ENCODE assay signal across 1 cellular context in genomic region chr9:83959061-83959460, GRCh38.
TF ChIP-seq lines count a peak whose summit lies in the region.

No MANE protein-coding gene starts in this region.

TF ChIP-seq in HepG2, 621 proteins besides CTCF, POLR2A, EP300 and RAD21 (continued from another document and continues in another):
- TF ChIP-seq ZBTB39 (CRISPR knock-in tag; IDR thresholded peaks at IDR 0.05): no peak
- no peak for TF ChIP-seq ZNF790 (CRISPR knock-in tag; IDR thresholded peaks at IDR 0.05; ENCODE audit: borderline replicate concordance)
- TF ChIP-seq FOSL2 (CRISPR knock-in tag; IDR thresholded peaks at IDR 0.05): peak; percentile 48
- no peak for TF ChIP-seq MTA3 (CRISPR knock-in tag; IDR thresholded peaks at IDR 0.05)
- 0 out of 2 replicates have a peak, but pooled peaks have one; percentile 8 for TF ChIP-seq MAFF (IDR thresholded peaks at IDR 0.05; ENCODE audit: low read depth, low read length)
- peak; percentile 32; the same call in 1 of the 2 replicates for TF ChIP-seq YEATS4 (CRISPR knock-in tag; IDR thresholded peaks at IDR 0.05; ENCODE audit: borderline replicate concordance)
- no peak for TF ChIP-seq RXRA (CRISPR knock-in tag; IDR thresholded peaks at IDR 0.05)
- no peak for TF ChIP-seq SETDB1 (CRISPR knock-in tag; IDR thresholded peaks at IDR 0.05; ENCODE audit: borderline replicate concordance)
- TF ChIP-seq ZNF615 (CRISPR knock-in tag; IDR thresholded peaks at IDR 0.05; ENCODE audit: borderline replicate concordance): no peak
- no peak for TF ChIP-seq DR1 (CRISPR knock-in tag; IDR thresholded peaks at IDR 0.05)
- no peak for TF ChIP-seq ZNF17 (CRISPR knock-in tag; IDR thresholded peaks at IDR 0.05)
- TF ChIP-seq FOXK2 (IDR thresholded peaks at IDR 0.05): no peak
- no peak for TF ChIP-seq RFX3 (CRISPR knock-in tag; IDR thresholded peaks at IDR 0.05)
- TF ChIP-seq ZBTB20 (CRISPR knock-in tag; IDR thresholded peaks at IDR 0.05; ENCODE audit: borderline replicate concordance, low read depth): no peak
- no peak for TF ChIP-seq ZNF143 (CRISPR knock-in tag; IDR thresholded peaks at IDR 0.05)
- no peak for TF ChIP-seq SOX6 (IDR thresholded peaks at IDR 0.05)
- peak; percentile 18; the same call in 1 of the 2 replicates for TF ChIP-seq SOX6 (CRISPR knock-in tag; IDR thresholded peaks at IDR 0.05)
- no peak for TF ChIP-seq RNF2 (conservative IDR thresholded peaks at IDR 0.05; ENCODE audit: low read depth)
- peak; percentile 40; the same call in 1 of the 2 replicates for TF ChIP-seq ZFX (CRISPR knock-in tag; IDR thresholded peaks at IDR 0.05; ENCODE audit: low read depth)
- TF ChIP-seq TAF15 (IDR thresholded peaks at IDR 0.05; ENCODE audit: low read depth, low read length, poor library complexity, severe bottlenecking): no peak
- TF ChIP-seq BRCA1 (CRISPR knock-in tag; IDR thresholded peaks at IDR 0.05): no peak
- no peak for TF ChIP-seq ZFP37 (CRISPR knock-in tag; IDR thresholded peaks at IDR 0.05; ENCODE audit: borderline replicate concordance)
- no peak for TF ChIP-seq ZC3H13 (CRISPR knock-in tag; IDR thresholded peaks at IDR 0.05)
- TF ChIP-seq ZKSCAN5 (CRISPR knock-in tag; IDR thresholded peaks at IDR 0.05): no peak
- no peak for TF ChIP-seq RARG (CRISPR knock-in tag; IDR thresholded peaks at IDR 0.05; ENCODE audit: low read depth)
- TF ChIP-seq ZMAT5 (CRISPR knock-in tag; IDR thresholded peaks at IDR 0.05; ENCODE audit: borderline replicate concordance, low read depth): no peak
- peak; percentile 20; the same call in 1 of the 2 replicates for TF ChIP-seq ZNF687 (CRISPR knock-in tag; IDR thresholded peaks at IDR 0.05)
- TF ChIP-seq SIN3A (IDR thresholded peaks at IDR 0.05; ENCODE audit: borderline replicate concordance, low read depth, low read length): no peak
- TF ChIP-seq ZNF616 (CRISPR knock-in tag; IDR thresholded peaks at IDR 0.05; ENCODE audit: low read depth): no peak
- peak; percentile 12 to 23; a peak in 1 of 4 replicates for TF ChIP-seq MAFK (conservative IDR thresholded peaks at IDR 0.05 in 1 of 2, IDR thresholded peaks at IDR 0.05 in 1 of 2; ENCODE audit: low read length in 2 of 2)
- TF ChIP-seq ELF4 (CRISPR knock-in tag; IDR thresholded peaks at IDR 0.05; ENCODE audit: borderline replicate concordance): no peak
- TF ChIP-seq KLF11 (CRISPR knock-in tag; IDR thresholded peaks at IDR 0.05): no peak
- no peak for TF ChIP-seq ZNF430 (CRISPR knock-in tag; IDR thresholded peaks at IDR 0.05)
- TF ChIP-seq MYC (CRISPR knock-in tag; IDR thresholded peaks at IDR 0.05; ENCODE audit: borderline replicate concordance): no peak
- TF ChIP-seq PITX1 (CRISPR knock-in tag; IDR thresholded peaks at IDR 0.05): no peak
- no peak for TF ChIP-seq ZNF639 (CRISPR knock-in tag; conservative IDR thresholded peaks at IDR 0.05)
- no peak for TF ChIP-seq NR3C1 (CRISPR knock-in tag; IDR thresholded peaks at IDR 0.05)
- no peak for TF ChIP-seq CEBPZ (IDR thresholded peaks at IDR 0.05; ENCODE audit: low read length)
- TF ChIP-seq ZNF580 (CRISPR knock-in tag; IDR thresholded peaks at IDR 0.05; ENCODE audit: borderline replicate concordance, low read depth): no peak
- TF ChIP-seq AHDC1 (CRISPR knock-in tag; IDR thresholded peaks at IDR 0.05; ENCODE audit: borderline replicate concordance): no peak
- no peak for TF ChIP-seq ELF3 (CRISPR knock-in tag; IDR thresholded peaks at IDR 0.05)
- no peak for TF ChIP-seq ZNF83 (CRISPR knock-in tag; IDR thresholded peaks at IDR 0.05; ENCODE audit: borderline replicate concordance)
- no peak for TF ChIP-seq RFX5 (IDR thresholded peaks at IDR 0.05; ENCODE audit: low read depth, low read length)
- no peak for TF ChIP-seq TOE1 (CRISPR knock-in tag; IDR thresholded peaks at IDR 0.05)
- no peak for TF ChIP-seq RXRB (CRISPR knock-in tag; IDR thresholded peaks at IDR 0.05; ENCODE audit: borderline replicate concordance)
- no peak for TF ChIP-seq TARDBP (CRISPR knock-in tag; IDR thresholded peaks at IDR 0.05)
- no peak for TF ChIP-seq ARNT2 (CRISPR knock-in tag; IDR thresholded peaks at IDR 0.05; ENCODE audit: low read depth)
- TF ChIP-seq ZBTB1 (CRISPR knock-in tag; IDR thresholded peaks at IDR 0.05; ENCODE audit: borderline replicate concordance): no peak
- 0 out of 2 replicates have a peak, but pooled peaks have one; percentile 12 for TF ChIP-seq TFAP4 (IDR thresholded peaks at IDR 0.05; ENCODE audit: borderline replicate concordance, low read depth)
- no peak for TF ChIP-seq EHMT2 (IDR thresholded peaks at IDR 0.05; ENCODE audit: borderline replicate concordance, low read depth, low read length)
- no peak for TF ChIP-seq ZNF576 (CRISPR knock-in tag; IDR thresholded peaks at IDR 0.05)
- no peak for TF ChIP-seq ZSCAN31 (CRISPR knock-in tag; IDR thresholded peaks at IDR 0.05; ENCODE audit: low read depth)
- TF ChIP-seq NFE2L1 (CRISPR knock-in tag; IDR thresholded peaks at IDR 0.05; ENCODE audit: borderline replicate concordance): no peak
